Comparison of ENCODE assay signal across 11 cellular contexts in the genomic region with DNA sequence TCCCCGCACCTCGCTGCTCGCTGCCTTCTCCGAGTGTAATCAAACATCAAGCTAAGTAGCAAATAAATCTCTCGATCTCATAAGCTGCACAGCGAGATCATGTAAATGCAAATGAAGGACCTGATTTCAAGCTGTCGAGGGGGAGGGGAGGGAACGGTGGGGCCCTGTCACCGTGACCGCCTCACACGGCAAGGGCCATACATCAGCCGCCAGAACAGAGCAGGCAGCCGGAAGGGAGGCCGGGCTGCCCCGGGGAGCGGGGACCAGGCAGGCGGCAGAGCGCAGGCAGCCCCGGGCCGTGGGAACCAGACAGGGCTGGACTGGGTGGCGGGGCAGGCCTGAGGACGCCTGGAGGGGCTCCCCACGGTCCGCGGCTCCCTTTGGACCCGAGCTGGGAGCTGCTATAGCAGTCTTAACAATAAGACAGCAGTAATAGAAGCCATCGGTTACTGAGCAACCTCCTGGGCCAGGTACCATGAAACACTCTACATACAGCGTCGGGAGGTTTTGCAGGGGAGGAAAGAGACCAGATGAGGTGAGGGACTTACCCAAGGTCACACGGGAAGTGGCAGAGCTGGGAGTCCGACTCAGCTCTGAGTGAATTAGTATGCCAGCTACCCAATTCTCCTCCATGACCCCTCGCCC.
A peak's percentile ranks its signal among the peaks of the same experiment; 100 is the strongest.
DNase-seq lines count a peak whose midpoint lies in the region; ATAC-seq lines count a peak whose summit lies in the region.
"Had no signal": no experiment of that assay in that cellular context is flagged by ENCODE, and none has a peak within 500 bp of the region (broad histone marks: within the 10 kb centered on the region; RNA-seq: fewer than 3 reads in every experiment).

No MANE protein-coding gene starts in this region.

- CTCF ChIA-PET in naive thymus-derived CD4-positive, alpha-beta T cell (lab: Charles Lee) = no interaction called here

- POLR2A ChIA-PET in naive thymus-derived CD4-positive, alpha-beta T cell (lab: Charles Lee) = no interaction called here

- H3K27ac Mint-ChIP-seq in naive thymus-derived CD4-positive, alpha-beta T cell = peak overlapping the region in 8 of 9 donors; percentile 18 to 89 (median 78)

- peak; percentile 90 to 97 for ATAC-seq in activated T-cell treated with anti-CD3 and anti-CD28 coated beads, Interleukin-2, amount 50 U/mL, for 4 hours
- peak; percentile 81 for ATAC-seq in naive thymus-derived CD4-positive, alpha-beta T cell
- ATAC-seq: A549 had no signal

- no peaks in the 10 kb centered on the region for H3K36me3 Mint-ChIP-seq in activated T-cell treated with anti-CD3 and anti-CD28 coated beads, Interleukin-2, amount 50 U/mL, for 4 hours (ENCODE audit: insufficient read depth)
- H3K36me3 Mint-ChIP-seq in naive thymus-derived CD4-positive, alpha-beta T cell = no peaks in the 10 kb centered on the region

- peaks cover 0 to 8% of the 10 kb centered on the region in 2 donors for H3K27me3 ChIP-seq in naive thymus-derived CD4-positive, alpha-beta T cell (ENCODE audit: control insufficient read depth in 2 of 2, insufficient read depth in 2 of 2, low read length in 2 of 2)

- peaks cover 22 to 23% of the 10 kb centered on the region in 2 donors for H3K4me1 ChIP-seq in naive thymus-derived CD4-positive, alpha-beta T cell (ENCODE audit: control insufficient read depth in 2 of 2, insufficient read depth in 2 of 2, low read length in 2 of 2)
- H3K4me1 ChIP-seq: A549 had no signal

- H3K4me1 Mint-ChIP-seq in activated T-cell treated with anti-CD3 and anti-CD28 coated beads, Interleukin-2, amount 50 U/mL, for 4 hours (ENCODE audit: low read depth) = peaks cover 27% of the 10 kb centered on the region
- H3K4me1 Mint-ChIP-seq in naive thymus-derived CD4-positive, alpha-beta T cell = peaks cover 17 to 36% (median 26%) of the 10 kb centered on the region in 7 donors

- intact Hi-C loops in naive thymus-derived CD4-positive, alpha-beta T cell (cut with micrococcal nuclease) = loop anchor here in 1 of 2 donors (5.0 kb wide), 1 partner anchor 75 kb away; a partner anchor contains a TSS

- H3K4me3 Mint-ChIP-seq in activated T-cell treated with anti-CD3 and anti-CD28 coated beads, Interleukin-2, amount 50 U/mL, for 4 hours = peak overlapping the region; percentile 74
- peak overlapping the region; percentile 35 to 79 (median 71) for H3K4me3 Mint-ChIP-seq in naive thymus-derived CD4-positive, alpha-beta T cell

- DNase-seq in activated CD4-positive, alpha-beta T cell treated with anti-CD3 and anti-CD28 coated beads for 1 hour = peak; percentile 8
- DNase-seq in activated CD4-positive, alpha-beta T cell treated with anti-CD3 and anti-CD28 coated beads, Interleukin-2, amount 50 U/mL, for 4 hours = no peak
- DNase-seq in activated T-cell treated with anti-CD3 and anti-CD28 coated beads, Interleukin-2, amount 50 U/mL, for 4 hours = no peak
- DNase-seq in naive thymus-derived CD4-positive, alpha-beta T cell = peak in 3 of 9 donors; percentile 6 to 44 (median 38)
- peak; percentile 46 for DNase-seq in stimulated activated naive CD4-positive, alpha-beta T cell treated with Interleukin-2 at 50 U/mL for 16 hours (lab: John Stamatoyannopoulos, UW)
- DNase-seq in NCI-H187 (lab: John Stamatoyannopoulos, UW) (no peak), EL (no peak), NCI-H446 (lab: John Stamatoyannopoulos, UW) (no peak)
- DNase-seq: NCI-H187 treated with DMSO at 0.1 percent for 48 hours, trophoblast cell had no signal

- H3K4me3 ChIP-seq in naive thymus-derived CD4-positive, alpha-beta T cell (ENCODE audit: low read length) = no peak overlapping the region
- H3K4me3 ChIP-seq: A549 had no signal

- no peaks in the 10 kb centered on the region for H3K9me3 ChIP-seq in naive thymus-derived CD4-positive, alpha-beta T cell (ENCODE audit: control insufficient read depth in 2 of 3, low read length in 3 of 3)
- H3K9me3 ChIP-seq: A549 had no signal

- no peaks in the 10 kb centered on the region for H3K36me3 ChIP-seq in naive thymus-derived CD4-positive, alpha-beta T cell (ENCODE audit: control insufficient read depth in 2 of 3, insufficient read depth in 3 of 3, low read length in 3 of 3)

- H3K9me3 Mint-ChIP-seq in activated T-cell treated with anti-CD3 and anti-CD28 coated beads, Interleukin-2, amount 50 U/mL, for 4 hours = no peaks in the 10 kb centered on the region
- peaks cover 0 to 4% (median 0%) of the 10 kb centered on the region in 11 donors for H3K9me3 Mint-ChIP-seq in naive thymus-derived CD4-positive, alpha-beta T cell

- no peak overlapping the region for H3K27ac ChIP-seq in naive thymus-derived CD4-positive, alpha-beta T cell (ENCODE audit: low read depth, low read length)
- H3K27ac ChIP-seq: A549 had no signal

- H3K27me3 Mint-ChIP-seq in activated T-cell treated with anti-CD3 and anti-CD28 coated beads, Interleukin-2, amount 50 U/mL, for 4 hours (ENCODE audit: low read depth) = peaks cover 26% of the 10 kb centered on the region
- peaks cover 44 to 71% (median 50%) of the 10 kb centered on the region in 5 donors for H3K27me3 Mint-ChIP-seq in naive thymus-derived CD4-positive, alpha-beta T cell

Comparison
In these comparisons a context has a peak if more than half of its experiments do, and no peak if none do; other contexts are left out.
1. DNase-seq: peak in activated CD4-positive, alpha-beta T cell treated with anti-CD3 and anti-CD28 coated beads for 1 hour (single experiment) and stimulated activated naive CD4-positive, alpha-beta T cell treated with Interleukin-2 at 50 U/mL for 16 hours (single experiment); none in activated CD4-positive, alpha-beta T cell treated with anti-CD3 and anti-CD28 coated beads, Interleukin-2, amount 50 U/mL, for 4 hours (0 of 2), activated T-cell treated with anti-CD3 and anti-CD28 coated beads, Interleukin-2, amount 50 U/mL, for 4 hours (single experiment), NCI-H187 (0 of 2), EL (single experiment) and NCI-H446 (0 of 2).